29 cellular contexts compared by ENCODE assay signal in genomic region chr1:96944743-96945142, GRCh38.
"Had no signal": no experiment of that assay in that cellular context is flagged by ENCODE, and none has a peak within 500 bp of the region (broad histone marks: within the 10 kb centered on the region; RNA-seq: fewer than 3 reads in every experiment).

No MANE protein-coding gene starts in this region.

- H3K4me3 ChIP-seq: ascending aorta, cardiac muscle cell, MG63, SJCRH30, SK-N-MC had no signal

- H3K27me3 ChIP-seq: ascending aorta, cardiac muscle cell, MG63 had no signal

- H3K27ac ChIP-seq: ascending aorta, cardiac muscle cell, SJCRH30, SK-N-MC, WERI-Rb-1 had no signal

- H3K4me1 ChIP-seq: ascending aorta, SJCRH30 had no signal

- H3K9me3 Mint-ChIP-seq: activated naive CD4-positive, alpha-beta T cell treated with anti-CD3 and anti-CD28 coated beads, Interleukin-2, amount 50 U/mL, for 24 hours; activated naive CD8-positive, alpha-beta T cell treated with anti-CD3 and anti-CD28 coated beads, Interleukin-2, amount 10 ng/mL, durations not matched to agents 7 days and 5 days; activated T-cell treated with anti-CD3 and anti-CD28 coated beads, Interleukin-2, amount 50 U/mL, for 24 hours; activated T-helper 2 cell treated with anti-CD3 and anti-CD28 coated beads, Interferon-gamma antibody, Interleukin-2, Interleukin-4, amounts not matched to agents 10 μg/mL and 5 μg/mL and 100 μg/mL, durations not matched to agents 14 hours and 24 hours and 36 hours; central memory CD8-positive, alpha-beta T cell had no signal

- H3K27ac Mint-ChIP-seq: activated CD8-positive, alpha-beta T cell treated with anti-CD3 and anti-CD28 coated beads, Interleukin-2, amount 10 ng/mL, durations not matched to agents 7 days and 5 days; activated naive CD4-positive, alpha-beta T cell treated with anti-CD3 and anti-CD28 coated beads, Interleukin-2, amount 50 U/mL, for 24 hours; activated naive CD8-positive, alpha-beta T cell treated with anti-CD3 and anti-CD28 coated beads, Interleukin-2, amount 10 ng/mL, durations not matched to agents 7 days and 5 days; activated T-cell treated with anti-CD3 and anti-CD28 coated beads, Interleukin-2, amount 50 U/mL, for 24 hours; activated T-helper 2 cell treated with anti-CD3 and anti-CD28 coated beads, Interferon-gamma antibody, Interleukin-2, Interleukin-4, amounts not matched to agents 10 μg/mL and 5 μg/mL and 100 μg/mL, durations not matched to agents 14 hours and 24 hours and 36 hours had no signal

- H3K4me1 Mint-ChIP-seq: activated naive CD4-positive, alpha-beta T cell treated with anti-CD3 and anti-CD28 coated beads, Interleukin-2, amount 50 U/mL, for 24 hours; activated naive CD8-positive, alpha-beta T cell treated with anti-CD3 and anti-CD28 coated beads, Interleukin-2, amount 10 ng/mL, durations not matched to agents 7 days and 5 days; central memory CD8-positive, alpha-beta T cell had no signal

- ATAC-seq: activated CD8-positive, alpha-beta T cell treated with anti-CD3 and anti-CD28 coated beads, Interleukin-2, amount 10 ng/mL, durations not matched to agents 7 days and 5 days; Panc1 had no signal

- H3K36me3 ChIP-seq: ascending aorta, cardiac muscle cell, MG63, SJCRH30, WERI-Rb-1 had no signal

- H3K9me3 ChIP-seq: ascending aorta, SJCRH30 had no signal

- H3K36me3 Mint-ChIP-seq: activated naive CD4-positive, alpha-beta T cell treated with anti-CD3 and anti-CD28 coated beads, Interleukin-2, amount 50 U/mL, for 24 hours; activated naive CD8-positive, alpha-beta T cell treated with anti-CD3 and anti-CD28 coated beads, Interleukin-2, amount 10 ng/mL, durations not matched to agents 7 days and 5 days had no signal

- H3K4me3 Mint-ChIP-seq: activated CD8-positive, alpha-beta T cell treated with anti-CD3 and anti-CD28 coated beads, Interleukin-2, amount 10 ng/mL, durations not matched to agents 7 days and 5 days; activated naive CD4-positive, alpha-beta T cell treated with anti-CD3 and anti-CD28 coated beads, Interleukin-2, amount 50 U/mL, for 24 hours; activated naive CD8-positive, alpha-beta T cell treated with anti-CD3 and anti-CD28 coated beads, Interleukin-2, amount 10 ng/mL, durations not matched to agents 7 days and 5 days; activated T-cell treated with anti-CD3 and anti-CD28 coated beads, Interleukin-2, amount 50 U/mL, for 24 hours; central memory CD8-positive, alpha-beta T cell had no signal

- DNase-seq: activated CD4-positive, alpha-beta T cell treated with anti-CD3 and anti-CD28 coated beads for 1 hour; activated CD4-positive, alpha-beta T cell treated with anti-CD3 and anti-CD28 coated beads for 48 hours; activated CD4-positive, alpha-beta T cell treated with anti-CD3 and anti-CD28 coated beads, Interleukin-2, amount 50 U/mL, for 48 hours; activated CD4-positive, CD25-positive, alpha-beta regulatory T cell; activated CD8-positive, alpha-beta T cell treated with anti-CD3 and anti-CD28 coated beads, Interleukin-2, amount 10 ng/mL, durations not matched to agents 7 days and 5 days; activated gamma-delta T cell; activated naive CD4-positive, alpha-beta T cell treated with Interleukin-2 at 50 U/mL for 16 hours; activated naive CD8-positive, alpha-beta T cell treated with anti-CD3 and anti-CD28 coated beads, Interleukin-2, amount 10 ng/mL, durations not matched to agents 7 days and 5 days; activated T-cell treated with anti-CD3 and anti-CD28 coated beads, Interleukin-2, amount 50 U/mL, for 24 hours; amygdala; Kasumi-1; KG1; MG63; NCI-H1092; NCI-H2029; NCI-H2227 treated with DMSO at 0.1 percent for 48 hours; NCI-H446; NCI-H524 treated with DMSO at 0.1 percent for 48 hours; SHP77; SJCRH30; T1000; WERI-Rb-1 had no signal
